In genomic region chr2:138811454-138811853, GRCh38 we compare ENCODE assay signal across 24 cellular contexts. TPM values are rescaled to one million over a fixed set of nuclear protein-coding genes. Genes with fewer than 3 reads are reported as not detected.
DNase-seq lines count a peak whose midpoint lies in the region; ATAC-seq and TF ChIP-seq lines count a peak whose summit lies in the region.
"Had no signal": no experiment of that assay in that cellular context is flagged by ENCODE, and none has a peak within 500 bp of the region (broad histone marks: within the 10 kb centered on the region; RNA-seq: fewer than 3 reads in every experiment).

No MANE protein-coding gene starts in this region.

- DNase-seq in A673 (ENCODE audit: low spot score) (peak; percentile 74), kidney glomerular epithelial cell (lab: John Stamatoyannopoulos, UW) (peak; percentile 30), renal cortical epithelial cell (ENCODE audit: low read depth) (peak; percentile 3), activated T-cell treated with anti-CD3 and anti-CD28 coated beads for 4 hours (no peak)
- DNase-seq: ACHN; BE2C; C1 segment of cervical spinal cord; CD4-positive, alpha-beta memory T cell; CD4-positive, CD25-positive, alpha-beta regulatory T cell; CD8-positive, alpha-beta memory T cell; COR-L47; DMS 273 treated with DMSO at 0.1 percent for 48 hours; DMS153; DMS53; DMS79; DND-41; EL; GDM1 had no signal

- no TSS peak for BruUV-seq in A673 (replicated peaks; lab: Mats Ljungman, UMichigan)

- H3K27ac ChIP-seq in A673 (ENCODE audit: low read depth, low read length, poor library complexity, severe bottlenecking), result peak overlapping the region; percentile 82
- H3K27ac ChIP-seq: 22Rv1, A549, BLaER1 had no signal

- CTCF ChIA-PET in A673 (lab: Charles Lee), result no interaction called here

- H3K27me3 ChIP-seq in A673 (replicated peaks; ENCODE audit: insufficient read depth, low read depth, low read length, poor library complexity), result no peaks in the 10 kb centered on the region
- H3K27me3 ChIP-seq: BE2C, BLaER1 had no signal

- POLR2A ChIA-PET in A673 (lab: Charles Lee; ENCODE audit: low non-redundant PET), result no interaction called here

- no peak for TF ChIP-seq CTCF in A673 (conservative IDR thresholded peaks at IDR 0.05; ENCODE audit: low read depth, low read length)

- intact Hi-C loops in A673 (cut with micrococcal nuclease; ENCODE audit: unreplicated experiment), result no loop called here

- no peak overlapping the region for H3K4me3 ChIP-seq in A673 (ENCODE audit: low read depth, low read length, poor library complexity, severe bottlenecking)
- H3K4me3 ChIP-seq: A549, BLaER1, GM12878 had no signal

- peaks cover 17% of the 10 kb centered on the region for H3K4me1 ChIP-seq in A673 (ENCODE audit: insufficient read depth, low read length, poor library complexity, severe bottlenecking)
- H3K4me1 ChIP-seq: A549, BE2C, BLaER1 had no signal

- ATAC-seq in GM19324 (IDR thresholded peaks at IDR 0.05; ENCODE audit: low FRiP score, unreplicated experiment), result no peak
- ATAC-seq: A549, GM12878 had no signal

- no peaks in the 10 kb centered on the region for H3K36me3 ChIP-seq in A673 (ENCODE audit: insufficient read depth, low read length, poor library complexity, severe bottlenecking)
- H3K36me3 ChIP-seq: BE2C, BLaER1 had no signal

- H3K9me3 ChIP-seq in A673 (ENCODE audit: low read depth, low read length, poor library complexity, severe bottlenecking), result no peaks in the 10 kb centered on the region
- H3K9me3 ChIP-seq: A549, BE2C, BLaER1 had no signal

RNA-seq across cellular contexts. Expression of gene NXPH2, which starts 31.3 kb away (rescaled TPM):
- total RNA-seq in A673 (2021) (4.8 and 5.4 TPM in 2 replicates), renal cortical epithelial cell (0.87 TPM in 1 of 2 replicates, not detected in the other)
- total RNA-seq: CD4-positive, alpha-beta memory T cell; CD4-positive, CD25-positive, alpha-beta regulatory T cell; CD8-positive, alpha-beta memory T cell; G401; GM12878 had no signal
